ENCODE assay signal across 26 cellular contexts in the genomic region with DNA sequence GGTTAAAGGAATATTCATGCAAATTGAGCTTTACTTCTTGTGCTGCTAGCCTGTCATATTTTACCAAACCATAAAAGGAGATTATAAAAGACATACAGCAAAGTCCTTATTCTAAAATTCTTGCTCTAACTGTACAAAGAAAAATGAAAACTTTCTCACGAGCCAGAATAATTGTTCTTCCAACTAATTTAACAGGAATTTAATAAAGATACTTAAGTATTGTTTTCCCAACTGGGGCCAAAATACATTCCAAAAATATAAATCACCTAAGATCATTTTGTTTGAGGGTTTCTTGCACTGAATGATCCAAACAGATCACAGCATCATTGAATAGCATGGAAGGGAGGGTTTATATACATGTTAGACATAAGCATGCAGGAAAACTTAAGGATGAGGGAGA.
DNase-seq lines count a peak whose midpoint lies in the region; ATAC-seq and TF ChIP-seq lines count a peak whose summit lies in the region.
"Had no signal": no experiment of that assay in that cellular context is flagged by ENCODE, and none has a peak within 500 bp of the region (broad histone marks: within the 10 kb centered on the region; RNA-seq: fewer than 3 reads in every experiment).

No MANE protein-coding gene starts in this region.

- peak overlapping the region; percentile 44 for H3K27ac ChIP-seq in ACC112 (ENCODE audit: low read depth, low read length)
- H3K27ac ChIP-seq: 22Rv1, BLaER1, dorsolateral prefrontal cortex, PC-9 had no signal

- DNase-seq in HCEC 1CT (peak; percentile 48), cardiac fibroblast (ENCODE audit: low read depth in 2 of 2) (peak; percentile 50 to 76), iris pigment epithelial cell (ENCODE audit: low read depth) (peak; percentile 35), epidermal melanocyte (ENCODE audit: insufficient read length, low spot score) (no peak), hypothalamus (lab: John Stamatoyannopoulos, UW) (no peak)
- DNase-seq: activated CD4-positive, alpha-beta T cell treated with anti-CD3 and anti-CD28 coated beads for 36 hours; activated effector memory CD4-positive, alpha-beta T cell treated with Interleukin-2 at 50 U/mL for 16 hours; activated T-cell treated with anti-CD3 and anti-CD28 coated beads for 4 hours; aorta; DMS53; dorsolateral prefrontal cortex; foreskin melanocyte; left colon; NCI-H1092 treated with DMSO at 0.1 percent for 48 hours; NCI-H187; NCI-H2171; NCI-H524; PC-9; Right ventricle myocardium superior; stimulated activated naive CD8-positive, alpha-beta T cell treated with anti-CD3 and anti-CD28 coated beads, Interleukin-15, amount 100 ng/mL, for 72 hours had no signal

- H3K27me3 ChIP-seq in ACC112 (ENCODE audit: insufficient read depth, low read length): no peaks in the 10 kb centered on the region
- H3K27me3 ChIP-seq: BLaER1, tibial nerve had no signal

- no peak overlapping the region for H3K4me3 ChIP-seq in ACC112 (ENCODE audit: low read depth, low read length)
- H3K4me3 ChIP-seq in cardiac fibroblast (replicated peaks in 1 of 2; ENCODE audit: low read depth in 2 of 2, low read length in 2 of 2): no peak overlapping the region
- H3K4me3 ChIP-seq: BLaER1, dorsolateral prefrontal cortex, PC-9, tibial nerve had no signal

- no peak for TF ChIP-seq CTCF in cardiac fibroblast (IDR thresholded peaks at IDR 0.05; ENCODE audit: low read depth, low read length)

- peaks cover 31% of the 10 kb centered on the region for H3K4me1 ChIP-seq in ACC112 (ENCODE audit: control insufficient read depth, insufficient read depth, low read length, unreplicated experiment)
- H3K4me1 ChIP-seq: BLaER1 had no signal

- H3K36me3 ChIP-seq in ACC112 (ENCODE audit: insufficient read depth, low read length): no peaks in the 10 kb centered on the region
- H3K36me3 ChIP-seq: BLaER1, tibial nerve had no signal

- no peaks in the 10 kb centered on the region for H3K79me2 ChIP-seq in ACC112 (ENCODE audit: control insufficient read depth, insufficient read depth, low read length, unreplicated experiment)

- H2AFZ ChIP-seq in ACC112 (ENCODE audit: low read length, unreplicated experiment): peak overlapping the region; percentile 59
- H2AFZ ChIP-seq: PC-9 had no signal

- ATAC-seq in GM21717 (IDR thresholded peaks at IDR 0.05; ENCODE audit: unreplicated experiment) (no peak), GM21576 (IDR thresholded peaks at IDR 0.05; ENCODE audit: unreplicated experiment) (no peak)
- ATAC-seq: activated CD4-positive, alpha-beta T cell treated with anti-CD3 and anti-CD28 coated beads for 36 hours; left colon; stimulated activated naive CD8-positive, alpha-beta T cell treated with anti-CD3 and anti-CD28 coated beads, Interleukin-15, amount 100 ng/mL, for 72 hours had no signal

Comparison
In these comparisons a context has a peak if more than half of its experiments do, and no peak if none do; other contexts are left out.
1. DNase-seq: peak in HCEC 1CT (single experiment), cardiac fibroblast (2 of 2) and iris pigment epithelial cell (single experiment); none in epidermal melanocyte (single experiment) and hypothalamus (0 of 51).